8 cellular contexts compared by ENCODE assay signal in genomic region chr11:7353100-7353499, GRCh38.
A peak's percentile ranks its signal among the peaks of the same experiment; 100 is the strongest.
DNase-seq lines count a peak whose midpoint lies in the region; ATAC-seq and TF ChIP-seq lines count a peak whose summit lies in the region.

No MANE protein-coding gene starts in this region.

- no peaks in the 10 kb centered on the region for H3K36me3 ChIP-seq in GM23248 (ENCODE audit: low read depth)
- H3K36me3 ChIP-seq in PC-3 (ENCODE audit: low read depth, low read length) = no peaks in the 10 kb centered on the region

- WGBS in GM23248 (ENCODE audit: low coverage in 1 of 2, low lambda C conversion rate in 2 of 2, missing lambda C conversion rate in 2 of 2), 2 experiments = 38 to 48% methylated on average over 4 of the region's 4 CpGs

- no peak overlapping the region for H2AFZ ChIP-seq in GM23248
- no peak overlapping the region for H2AFZ ChIP-seq in PC-3 (ENCODE audit: low read length)

- H3K9me2 ChIP-seq in GM23248 (ENCODE audit: insufficient read depth) (no peaks in the 10 kb centered on the region), PC-3 (replicated peaks; ENCODE audit: low read length) (no peaks in the 10 kb centered on the region)

- H3K27ac ChIP-seq in GM23248 (no peak overlapping the region), PC-3 (ENCODE audit: low read length) (no peak overlapping the region)

- ATAC-seq in PC-3 = peak; percentile 60

- in situ Hi-C loops in GM23248 (cut with MboI) = no loop called here
- in situ Hi-C loops in G401 (cut with HindIII; ENCODE audit: low sequenced_read_pairs) = no loop called here

- POLR2A ChIA-PET in PC-3 (lab: Charles Lee; ENCODE audit: unreplicated experiment) = interaction anchor here (0.5 kb wide), 1 partner anchor 8 kb away, joined by 4 read pairs; no protein-coding TSS in a partner anchor

- H3K4me1 ChIP-seq in GM23248 (ENCODE audit: insufficient read depth) = no peaks in the 10 kb centered on the region
- peaks cover 8% of the 10 kb centered on the region for H3K4me1 ChIP-seq in PC-3 (ENCODE audit: insufficient read depth, low read length)

- no peaks in the 10 kb centered on the region for H4K20me1 ChIP-seq in GM23248 (ENCODE audit: insufficient read depth)
- H4K20me1 ChIP-seq in PC-3 (ENCODE audit: low read length) = no peaks in the 10 kb centered on the region

- H3K4me3 ChIP-seq in GM23248 = no peak overlapping the region
- H3K4me3 ChIP-seq in PC-3 (ENCODE audit: low read length) = no peak overlapping the region
- H3K4me3 ChIP-seq in fibroblast of villous mesenchyme (ENCODE audit: low read depth, low read length) = no peak overlapping the region

- CTCF ChIA-PET in PC-3 (lab: Charles Lee) = interaction anchor here (0.5 to 1.1 kb wide), 6 partner anchors 24 to 243 kb away, joined by 3 to 6 read pairs (median 3); no protein-coding TSS in a partner anchor

- no peaks in the 10 kb centered on the region for H3F3A ChIP-seq in GM23248 (ENCODE audit: insufficient read depth)
- H3F3A ChIP-seq in PC-3 (ENCODE audit: low read length, unreplicated experiment) = no peaks in the 10 kb centered on the region

- H3K79me2 ChIP-seq in GM23248 (ENCODE audit: insufficient read depth) (no peaks in the 10 kb centered on the region), PC-3 (ENCODE audit: low read length) (no peaks in the 10 kb centered on the region)

- BruUV-seq in PC-3 (replicated peaks; lab: Mats Ljungman, UMichigan) = no TSS peak

- H3K9me3 ChIP-seq in GM23248 (ENCODE audit: low read depth) = no peaks in the 10 kb centered on the region
- H3K9me3 ChIP-seq in PC-3 (ENCODE audit: low read length) = no peaks in the 10 kb centered on the region

- intact Hi-C loops in PC-3 (cut with micrococcal nuclease) = loop anchor here (1.0 to 5.0 kb wide), 2 partner anchors 89 to 211 kb away; no protein-coding TSS in a partner anchor

- TF ChIP-seq CTCF in PC-3 (conservative IDR thresholded peaks at IDR 0.05; ENCODE audit: low read depth, low read length) (peak; percentile 70), fibroblast of villous mesenchyme (IDR thresholded peaks at IDR 0.05; ENCODE audit: insufficient read depth, low read depth, low read length) (peak; percentile 50)

- no peak overlapping the region for H3K9ac ChIP-seq in GM23248
- no peak overlapping the region for H3K9ac ChIP-seq in PC-3 (ENCODE audit: low read length)

- H3K27me3 ChIP-seq in GM23248 (replicated peaks; ENCODE audit: insufficient read depth) (no peaks in the 10 kb centered on the region), PC-3 (ENCODE audit: low read length) (no peaks in the 10 kb centered on the region)

- H3K4me2 ChIP-seq in GM23248 (ENCODE audit: unreplicated experiment) (no peak overlapping the region), PC-3 (ENCODE audit: low read length) (no peak overlapping the region)

- DNase-seq in NCI-H1694 treated with DMSO at 0.1 percent for 48 hours (lab: John Stamatoyannopoulos, UW) (peak; percentile 1), NCI-H1694 (lab: John Stamatoyannopoulos, UW) (no peak), GM23248 (peak; percentile 64), PC-3 (peak; percentile 55), fibroblast of villous mesenchyme (ENCODE audit: low read depth) (peak; percentile 16), G401 (ENCODE audit: low spot score) (no peak), SHP77 (lab: John Stamatoyannopoulos, UW) (no peak), HK-2 (ENCODE audit: unreplicated experiment) (no peak)

Comparison
In these comparisons a context has a peak if more than half of its experiments do, and no peak if none do; other contexts are left out.
1. DNase-seq: peak in NCI-H1694 treated with DMSO at 0.1 percent for 48 hours (single experiment), GM23248 (single experiment), PC-3 (single experiment) and fibroblast of villous mesenchyme (single experiment); none in NCI-H1694 (single experiment), G401 (single experiment), SHP77 (0 of 2) and HK-2 (single experiment).